Comparison of ENCODE assay signal across 21 cellular contexts in genomic region chr19:718251-719024, GRCh38. TPM values are rescaled to one million over a fixed set of nuclear protein-coding genes. Genes with fewer than 3 reads are reported as not detected.
DNase-seq lines count a peak whose midpoint lies in the region; ATAC-seq, FAIRE-seq and TF ChIP-seq lines count a peak whose summit lies in the region.
"Had no signal": no experiment of that assay in that cellular context is flagged by ENCODE, and none has a peak within 500 bp of the region (broad histone marks: within the 10 kb centered on the region; RNA-seq: fewer than 3 reads in every experiment).

No MANE protein-coding gene starts in this region.

- POLR2A ChIA-PET in H1 (lab: Charles Lee; ENCODE audit: partially characterized antibody) = interaction anchor here (0.8 to 1.2 kb wide), 2 partner anchors 10 to 49 kb away, joined by 3 to 4 read pairs; no protein-coding TSS in a partner anchor

- H2BK120ac ChIP-seq in H1 (replicated peaks; ENCODE audit: low read depth, low read length) (no peak overlapping the region), mesenchymal stem cell (ENCODE audit: low read depth, low read length) (no peak overlapping the region)

- H3K36me3 ChIP-seq in NT2/D1 (ENCODE audit: insufficient read depth, insufficient read length, low read length) (peaks cover 4% of the 10 kb centered on the region), H1 (ENCODE audit: control insufficient read depth in 2 of 4, insufficient read depth in 4 of 4, low read length in 3 of 4) (no peaks in the 10 kb centered on the region), mesenchymal stem cell (ENCODE audit: control insufficient read depth in 1 of 2, insufficient read depth in 2 of 2, low read depth in 1 of 2, low read length in 2 of 2) (peaks cover 5 to 35% of the 10 kb centered on the region in 2 experiments), suprapubic skin (peaks cover 4% of the 10 kb centered on the region)

- H3K9me3 ChIP-seq in NT2/D1 (ENCODE audit: insufficient read depth, low read length) (no peaks in the 10 kb centered on the region), H1 (ENCODE audit: insufficient read depth in 2 of 2, low read depth in 1 of 2, low read length in 1 of 2) (peaks cover 4 to 6% of the 10 kb centered on the region in 2 experiments; a peak in 2 of 4 replicates), mesenchymal stem cell (ENCODE audit: control insufficient read depth, low read length) (peaks cover 6% of the 10 kb centered on the region), suprapubic skin (no peaks in the 10 kb centered on the region)
- H3K9me3 ChIP-seq: psoas muscle had no signal

- TF ChIP-seq EP300 in H1 (IDR thresholded peaks at IDR 0.05; ENCODE audit: borderline replicate concordance in 1 of 2, low read depth in 2 of 2, low read length in 2 of 2) = no peak
- TF ChIP-seq EP300 in suprapubic skin (IDR thresholded peaks at IDR 0.05) = no peak

- H3K27ac ChIP-seq in H1 (ENCODE audit: low read depth, low read length) = no peak overlapping the region
- no peak overlapping the region for H3K27ac ChIP-seq in mesenchymal stem cell (ENCODE audit: low read length, poor library complexity, severe bottlenecking)
- peak overlapping the region; percentile 79 for H3K27ac ChIP-seq in suprapubic skin

- no peak overlapping the region for H3K56ac ChIP-seq in H1 (replicated peaks; ENCODE audit: insufficient read length, low read depth, low read length)

- no peak overlapping the region for H3K4ac ChIP-seq in H1 (replicated peaks; ENCODE audit: insufficient read length, low read depth, low read length)
- H3K4ac ChIP-seq in mesenchymal stem cell (ENCODE audit: low read depth in 1 of 2, low read length in 2 of 2) = no peak overlapping the region

- no peak for FAIRE-seq in H1 (lab: Jason Lieb, UNC)
- FAIRE-seq: bronchial epithelial cell, GM18507, RCC 7860 had no signal

- H2AFZ ChIP-seq in H1 (ENCODE audit: low read length) (no peak overlapping the region), mesenchymal stem cell (ENCODE audit: low read depth, low read length) (no peak overlapping the region)

- no peak overlapping the region for H3K23ac ChIP-seq in H1 (ENCODE audit: insufficient read length)
- no peak overlapping the region for H3K23ac ChIP-seq in mesenchymal stem cell (ENCODE audit: low read length in 2 of 2)

- H3K23me2 ChIP-seq in H1 (ENCODE audit: low read depth, low read length) = no peaks in the 10 kb centered on the region

- H3K79me2 ChIP-seq in H1 (ENCODE audit: control insufficient read depth in 1 of 2, insufficient read depth in 2 of 2, low read length in 2 of 2) = no peaks in the 10 kb centered on the region

- no peak overlapping the region for H3K4me3 Mint-ChIP-seq in stimulated activated naive CD8-positive, alpha-beta T cell treated with anti-CD3 and anti-CD28 coated beads, Interleukin-15, amount 100 ng/mL, for 72 hours
- H3K4me3 Mint-ChIP-seq in activated T-cell treated with anti-CD3 and anti-CD28 coated beads, Interleukin-2, amount 50 U/mL, for 72 hours = no peak overlapping the region
- H3K4me3 Mint-ChIP-seq: activated CD8-positive, alpha-beta T cell treated with anti-CD3 and anti-CD28 coated beads for 36 hours had no signal

- H3K18ac ChIP-seq in H1 (ENCODE audit: extremely low read depth, low read length) (0 out of 2 replicates have a peak overlapping the region, but pooled peaks have one; percentile 32), mesenchymal stem cell (ENCODE audit: low read depth in 1 of 2, low read length in 2 of 2) (no peak overlapping the region)

- TF ChIP-seq CTCF in H1 (IDR thresholded peaks at IDR 0.05; ENCODE audit: control extremely low read depth in 1 of 3, insufficient read depth in 1 of 3, low read depth in 1 of 3, low read length in 3 of 3) = no peak
- TF ChIP-seq CTCF in suprapubic skin (IDR thresholded peaks at IDR 0.05) = no peak

- H3K4me2 ChIP-seq in H1 (ENCODE audit: insufficient read depth in 1 of 2, low read depth in 2 of 2, low read length in 2 of 2) (no peak overlapping the region), mesenchymal stem cell (ENCODE audit: low read length, poor library complexity, severe bottlenecking) (no peak overlapping the region)

- peaks cover 0 to 3% of the 10 kb centered on the region in 2 experiments for H4K20me1 ChIP-seq in H1 (replicated peaks in 1 of 2; ENCODE audit: control insufficient read depth in 1 of 2, insufficient read depth in 2 of 2, low read length in 2 of 2)

- H3K9ac ChIP-seq in NT2/D1 (ENCODE audit: insufficient read length, low read depth) (peak overlapping the region; percentile 36), H1 (replicated peaks in 1 of 4; ENCODE audit: extremely low read depth in 1 of 4, low read depth in 3 of 4, low read length in 3 of 4) (no peak overlapping the region), mesenchymal stem cell (ENCODE audit: low read length) (peak overlapping the region; percentile 43)

- no peak overlapping the region for H3K27ac Mint-ChIP-seq in stimulated activated naive CD8-positive, alpha-beta T cell treated with anti-CD3 and anti-CD28 coated beads, Interleukin-15, amount 100 ng/mL, for 72 hours
- H3K27ac Mint-ChIP-seq in activated T-cell treated with anti-CD3 and anti-CD28 coated beads, Interleukin-2, amount 50 U/mL, for 72 hours = no peak overlapping the region
- H3K27ac Mint-ChIP-seq: activated CD8-positive, alpha-beta T cell treated with anti-CD3 and anti-CD28 coated beads for 36 hours had no signal

- H4K5ac ChIP-seq in H1 (ENCODE audit: insufficient read length, low read depth, low read length) = no peak overlapping the region

- 76% methylated on average over 22 of the region's 27 CpGs; no CpG with 5 or more reads in 1 of the 2 experiments for WGBS in H1 (ENCODE audit: extremely low coverage in 1 of 2, insufficient coverage in 1 of 2, insufficient read length in 1 of 2, insufficient replicate concordance in 2 of 2, low coverage in 1 of 2, low lambda C conversion rate in 2 of 2, missing lambda C conversion rate in 1 of 2), 2 experiments
- WGBS in mesenchymal stem cell = 75% methylated on average over 27 of the region's 27 CpGs
- WGBS in suprapubic skin = 68% methylated on average over 11 of the region's 27 CpGs

- H3K79me1 ChIP-seq in H1 (ENCODE audit: low read depth, low read length) (no peaks in the 10 kb centered on the region; the same call in none of the 2 replicates), mesenchymal stem cell (replicated peaks; ENCODE audit: low read length, poor library complexity, severe bottlenecking) (peaks cover 31% of the 10 kb centered on the region)

- H4K91ac ChIP-seq in H1 (replicated peaks; ENCODE audit: insufficient read length, low read length) (peak overlapping the region; percentile 25), mesenchymal stem cell (ENCODE audit: low read length) (no peak overlapping the region)

- H3K4me1 ChIP-seq in NT2/D1 (ENCODE audit: insufficient read depth, insufficient read length) = peaks cover 17% of the 10 kb centered on the region
- peaks cover 0 to 8% (median 5%) of the 10 kb centered on the region in 4 experiments; a peak in 4 of 7 replicates for H3K4me1 ChIP-seq in H1 (replicated peaks in 1 of 4; ENCODE audit: control insufficient read depth in 3 of 4, insufficient read depth in 4 of 4, low read length in 3 of 4)
- H3K4me1 ChIP-seq in mesenchymal stem cell (ENCODE audit: control insufficient read depth, insufficient read depth, low read depth, low read length) = peaks cover 26% of the 10 kb centered on the region
- H3K4me1 ChIP-seq in suprapubic skin = peaks cover 27% of the 10 kb centered on the region
- H3K4me1 ChIP-seq: psoas muscle had no signal

- H2AK5ac ChIP-seq in H1 (ENCODE audit: low read depth, low read length) (no peak overlapping the region; the same call in 1 of the 2 replicates), mesenchymal stem cell (ENCODE audit: low read length, severe bottlenecking) (no peak overlapping the region)

- no peak overlapping the region for H2BK15ac ChIP-seq in H1 (ENCODE audit: low read length)
- H2BK15ac ChIP-seq in mesenchymal stem cell (ENCODE audit: low read depth, poor library complexity, severe bottlenecking) = no peak overlapping the region

- H3K27me3 ChIP-seq in NT2/D1 (ENCODE audit: insufficient read depth, insufficient read length) (no peaks in the 10 kb centered on the region), H1 (replicated peaks in 1 of 4; ENCODE audit: control insufficient read depth in 3 of 4, extremely low read depth in 1 of 4, insufficient read depth in 3 of 4, low read length in 3 of 4) (peaks cover 0 to 2% (median 0%) of the 10 kb centered on the region in 4 experiments; a peak in 2 of 7 replicates), mesenchymal stem cell (ENCODE audit: control insufficient read depth in 1 of 2, insufficient read depth in 1 of 2, low read length in 2 of 2) (no peaks in the 10 kb centered on the region), suprapubic skin (peaks cover 5% of the 10 kb centered on the region)

- H4K8ac ChIP-seq in H1 (ENCODE audit: extremely low read depth, insufficient read depth, low read length) (peak overlapping the region; percentile 29; the same call in 1 of the 2 replicates), mesenchymal stem cell (ENCODE audit: low read length) (no peak overlapping the region)

- no peak for ATAC-seq in stimulated activated naive CD8-positive, alpha-beta T cell treated with anti-CD3 and anti-CD28 coated beads, Interleukin-15, amount 100 ng/mL, for 72 hours
- ATAC-seq in activated T-cell treated with anti-CD3 and anti-CD28 coated beads, Interleukin-2, amount 50 U/mL, for 72 hours (replicated peaks in 1 of 2) = no peak
- ATAC-seq: activated CD8-positive, alpha-beta T cell treated with anti-CD3 and anti-CD28 coated beads for 36 hours had no signal

- H3K4me1 Mint-ChIP-seq in stimulated activated naive CD8-positive, alpha-beta T cell treated with anti-CD3 and anti-CD28 coated beads, Interleukin-15, amount 100 ng/mL, for 72 hours = no peaks in the 10 kb centered on the region
- no peaks in the 10 kb centered on the region for H3K4me1 Mint-ChIP-seq in activated T-cell treated with anti-CD3 and anti-CD28 coated beads, Interleukin-2, amount 50 U/mL, for 72 hours (ENCODE audit: low read depth)

- H3K9me3 Mint-ChIP-seq in stimulated activated naive CD8-positive, alpha-beta T cell treated with anti-CD3 and anti-CD28 coated beads, Interleukin-15, amount 100 ng/mL, for 72 hours = peaks cover 7 to 10% of the 10 kb centered on the region in 2 donors
- H3K9me3 Mint-ChIP-seq in activated T-cell treated with anti-CD3 and anti-CD28 coated beads, Interleukin-2, amount 50 U/mL, for 72 hours = peaks cover 4% of the 10 kb centered on the region in 2 donors

- H3K27me3 Mint-ChIP-seq in stimulated activated naive CD8-positive, alpha-beta T cell treated with anti-CD3 and anti-CD28 coated beads, Interleukin-15, amount 100 ng/mL, for 72 hours = peaks cover 61% of the 10 kb centered on the region
- H3K27me3 Mint-ChIP-seq in activated T-cell treated with anti-CD3 and anti-CD28 coated beads, Interleukin-2, amount 50 U/mL, for 72 hours (ENCODE audit: low read depth) = peaks cover 13% of the 10 kb centered on the region

- H2BK12ac ChIP-seq in H1 (ENCODE audit: low read depth, low read length) (0 out of 2 replicates have a peak overlapping the region, but pooled peaks have one; percentile 14), mesenchymal stem cell (ENCODE audit: low read length in 2 of 2) (no peak overlapping the region)

- CTCF ChIA-PET in H1 (lab: Charles Lee; ENCODE audit: partially characterized antibody) = interaction anchor here (0.9 to 1.5 kb wide), 3 partner anchors 11 to 200 kb away, joined by 3 to 4 read pairs (median 4); no protein-coding TSS in a partner anchor

- H3K36me3 Mint-ChIP-seq in activated T-cell treated with anti-CD3 and anti-CD28 coated beads, Interleukin-2, amount 50 U/mL, for 72 hours (ENCODE audit: insufficient read depth in 2 of 2) = peaks cover 0 to 4% of the 10 kb centered on the region in 2 donors

- H2BK5ac ChIP-seq in H1 (ENCODE audit: low read depth, low read length) (peak overlapping the region; percentile 63; the same call in 1 of the 2 replicates), mesenchymal stem cell (ENCODE audit: low read depth, low read length, poor library complexity, severe bottlenecking) (no peak overlapping the region)

- no peak overlapping the region for H2BK20ac ChIP-seq in H1 (ENCODE audit: low read length)

- H3K14ac ChIP-seq in H1 (ENCODE audit: insufficient read length) (no peak overlapping the region), mesenchymal stem cell (ENCODE audit: low read length in 2 of 2) (no peak overlapping the region)

- no peak for TF ChIP-seq POLR2A in H1 (IDR thresholded peaks at IDR 0.05; ENCODE audit: control extremely low read depth in 1 of 2, low read depth in 2 of 2, low read length in 2 of 2)
- no peak for TF ChIP-seq POLR2A in suprapubic skin (IDR thresholded peaks at IDR 0.05)

- no peak overlapping the region for H3K4me3 ChIP-seq in NT2/D1 (ENCODE audit: insufficient read length, low read depth)
- H3K4me3 ChIP-seq in H1 (ENCODE audit: extremely low read depth in 1 of 4, insufficient read depth in 2 of 4, low read depth in 3 of 4, low read length in 4 of 4) = no peak overlapping the region; a peak in 2 of 8 replicates
- no peak overlapping the region for H3K4me3 ChIP-seq in mesenchymal stem cell (ENCODE audit: insufficient read depth in 1 of 2, low read depth in 1 of 2, low read length in 2 of 2)
- H3K4me3 ChIP-seq in suprapubic skin = no peak overlapping the region

- no peak for TF ChIP-seq RAD21 in H1 (IDR thresholded peaks at IDR 0.05 in 1 of 2, conservative IDR thresholded peaks at IDR 0.05 in 1 of 2; ENCODE audit: low read depth in 2 of 2, low read length in 2 of 2)

- DNase-seq in NT2/D1 (ENCODE audit: low read depth, low spot score) = no peak
- peak in 1 of 2 experiments; percentile 60 for DNase-seq in H1 (ENCODE audit: low read depth in 1 of 2, low spot score in 2 of 2)
- DNase-seq in mesenchymal stem cell = no peak
- no peak for DNase-seq in suprapubic skin (ENCODE audit: low spot score in 2 of 2)
- no peak for DNase-seq in stimulated activated naive CD8-positive, alpha-beta T cell treated with anti-CD3 and anti-CD28 coated beads, Interleukin-15, amount 100 ng/mL, for 72 hours
- no peak for DNase-seq in NCI-H2227 treated with DMSO at 0.1 percent for 48 hours (lab: John Stamatoyannopoulos, UW)
- no peak for DNase-seq in activated T-cell treated with anti-CD3 and anti-CD28 coated beads, Interleukin-2, amount 50 U/mL, for 72 hours
- no peak for DNase-seq in GOT3 (lab: John Stamatoyannopoulos, UW)
- DNase-seq: activated CD8-positive, alpha-beta T cell treated with anti-CD3 and anti-CD28 coated beads for 36 hours; activated gamma-delta T cell; NCI-H1092 treated with DMSO at 0.1 percent for 48 hours; stimulated activated CD4-positive, alpha-beta T cell treated with anti-CD3 and anti-CD28 coated beads, Interleukin-4, amount 100 ng/mL, for 1 hour; stimulated activated naive CD4-positive, alpha-beta T cell had no signal

RNA-seq across cellular contexts. Expression of gene PALM, which starts 9.7 kb away (rescaled TPM):
- 16.5 TPM in 2 replicates for total RNA-seq in H1 (2021; fragmentation: NEBNext Ultra II Directional; extraction: Animal tissue kit (Norgen Biotek cat#: 25700))
- polyA plus RNA-seq in H1 (2011; rRNA removed) = 5.7 and 13.0 TPM in 2 replicates
- polyA plus RNA-seq in H1 (2011; cell fraction: cytosol; rRNA removed) = 6.8 TPM
- polyA plus RNA-seq in H1 (2011; cell fraction: nucleus; rRNA removed) = 10.6 TPM
- 10.4 to 27.0 TPM (median 21.8 TPM) in 4 replicates for polyA plus RNA-seq in H1 (2012, experiment 1 of 2)
- polyA plus RNA-seq in H1 (2012, experiment 2 of 2) = 11.9 TPM
- 12.6 TPM for polyA plus RNA-seq in H1 (2013, experiment 1 of 2)
- 14.1 TPM for polyA plus RNA-seq in H1 (2013, experiment 2 of 2)
- polyA minus RNA-seq in H1 (2011; rRNA and poly(A)+ RNA removed) = 1.7 and 1.8 TPM in 2 replicates
- 5.1 TPM for polyA minus RNA-seq in H1 (2011; cell fraction: cytosol; rRNA and poly(A)+ RNA removed)
- polyA minus RNA-seq in H1 (2011; cell fraction: nucleus; rRNA and poly(A)+ RNA removed) = 6.4 TPM
- polyA plus RNA-seq in mesenchymal stem cell (2013, experiment 1 of 2) = 14.3 TPM
- polyA plus RNA-seq in mesenchymal stem cell (2013, experiment 2 of 2) = 15.1 TPM
- total RNA-seq in suprapubic skin = 10 to 100 TPM; 19.4 to 45.4 (median 24.2) TPM
- 1 to 10 TPM in 1 of 2 donors, under 1 TPM in 1; 0.72 to 2.0 TPM for total RNA-seq in activated T-cell treated with anti-CD3 and anti-CD28 coated beads, Interleukin-2, amount 50 U/mL, for 72 hours
- total RNA-seq: mononuclear cell had no signal
- polyA plus RNA-seq: CD14-positive monocyte had no signal

RNA-seq across cellular contexts. Expression of gene PRSS57, which starts 23.2 kb away (rescaled TPM):
- not detected in 2 replicates for total RNA-seq in H1 (2021; fragmentation: NEBNext Ultra II Directional; extraction: Animal tissue kit (Norgen Biotek cat#: 25700))
- 0.09 TPM in 1 of 2 replicates, not detected in the other for polyA plus RNA-seq in H1 (2011; rRNA removed)
- 0.18 TPM for polyA plus RNA-seq in H1 (2011; cell fraction: cytosol; rRNA removed)
- polyA plus RNA-seq in H1 (2011; cell fraction: nucleus; rRNA removed) = not detected
- polyA plus RNA-seq in H1 (2012, experiment 1 of 2) = not detected in 4 replicates
- not detected for polyA plus RNA-seq in H1 (2012, experiment 2 of 2)
- 0.04 TPM for polyA plus RNA-seq in H1 (2013, experiment 1 of 2)
- polyA plus RNA-seq in H1 (2013, experiment 2 of 2) = 0.07 TPM
- 0.22 TPM in 1 of 2 replicates, not detected in the other for polyA minus RNA-seq in H1 (2011; rRNA and poly(A)+ RNA removed)
- not detected for polyA minus RNA-seq in H1 (2011; cell fraction: cytosol; rRNA and poly(A)+ RNA removed)
- polyA minus RNA-seq in H1 (2011; cell fraction: nucleus; rRNA and poly(A)+ RNA removed) = not detected
- not detected for polyA plus RNA-seq in mesenchymal stem cell (2013, experiment 1 of 2)
- 0.04 TPM for polyA plus RNA-seq in mesenchymal stem cell (2013, experiment 2 of 2)
- total RNA-seq in suprapubic skin = not detected
- total RNA-seq in activated T-cell treated with anti-CD3 and anti-CD28 coated beads, Interleukin-2, amount 50 U/mL, for 72 hours = under 1 TPM in 1 of 2 donors, not detected in 1; 0.22 TPM
- total RNA-seq: activated CD8-positive, alpha-beta T cell treated with anti-CD3 and anti-CD28 coated beads for 36 hours; bronchial epithelial cell; G401; NCI-H460 had no signal

RNA-seq across cellular contexts. Expression of gene MISP, which starts 32.5 kb away (rescaled TPM):
- total RNA-seq in H1 (2021; fragmentation: NEBNext Ultra II Directional; extraction: Animal tissue kit (Norgen Biotek cat#: 25700)) = 0.43 and 0.54 TPM in 2 replicates
- 0.45 and 0.52 TPM in 2 replicates for polyA plus RNA-seq in H1 (2011; rRNA removed)
- polyA plus RNA-seq in H1 (2011; cell fraction: cytosol; rRNA removed) = 0.45 TPM
- polyA plus RNA-seq in H1 (2011; cell fraction: nucleus; rRNA removed) = 0.77 TPM
- 0.35 to 0.93 TPM (median 0.72 TPM) in 4 replicates for polyA plus RNA-seq in H1 (2012, experiment 1 of 2)
- 0.84 TPM for polyA plus RNA-seq in H1 (2012, experiment 2 of 2)
- 0.26 TPM for polyA plus RNA-seq in H1 (2013, experiment 1 of 2)
- polyA plus RNA-seq in H1 (2013, experiment 2 of 2) = 0.39 TPM
- polyA minus RNA-seq in H1 (2011; rRNA and poly(A)+ RNA removed) = 0.41 and 0.46 TPM in 2 replicates
- 1.2 TPM for polyA minus RNA-seq in H1 (2011; cell fraction: cytosol; rRNA and poly(A)+ RNA removed)
- polyA minus RNA-seq in H1 (2011; cell fraction: nucleus; rRNA and poly(A)+ RNA removed) = 0.60 TPM
- polyA plus RNA-seq in mesenchymal stem cell (2013, experiment 1 of 2) = 0.06 TPM
- 0.01 TPM for polyA plus RNA-seq in mesenchymal stem cell (2013, experiment 2 of 2)
- 1 to 10 TPM in 2 of 4 donors, under 1 TPM in 1, not detected in 1; 0.60 to 6.5 (median 2.0) TPM for total RNA-seq in suprapubic skin
- not detected for total RNA-seq in activated T-cell treated with anti-CD3 and anti-CD28 coated beads, Interleukin-2, amount 50 U/mL, for 72 hours
- total RNA-seq: activated CD8-positive, alpha-beta T cell treated with anti-CD3 and anti-CD28 coated beads for 36 hours; mononuclear cell had no signal
- polyA plus RNA-seq: CD14-positive monocyte had no signal

RNA-seq across cellular contexts. Expression of gene FSTL3, which starts 42.2 kb away (rescaled TPM):
- 7.5 and 8.1 TPM in 2 replicates for total RNA-seq in H1 (2021; fragmentation: NEBNext Ultra II Directional; extraction: Animal tissue kit (Norgen Biotek cat#: 25700))
- polyA plus RNA-seq in H1 (2011; rRNA removed) = 11.8 and 18.4 TPM in 2 replicates
- polyA plus RNA-seq in H1 (2011; cell fraction: cytosol; rRNA removed) = 15.2 TPM
- polyA plus RNA-seq in H1 (2011; cell fraction: nucleus; rRNA removed) = 40.2 TPM
- polyA plus RNA-seq in H1 (2012, experiment 1 of 2) = 4.8 to 11.0 TPM (median 9.1 TPM) in 4 replicates
- polyA plus RNA-seq in H1 (2012, experiment 2 of 2) = 6.6 TPM
- polyA plus RNA-seq in H1 (2013, experiment 1 of 2) = 5.0 TPM
- polyA plus RNA-seq in H1 (2013, experiment 2 of 2) = 4.6 TPM
- 1.9 and 2.3 TPM in 2 replicates for polyA minus RNA-seq in H1 (2011; rRNA and poly(A)+ RNA removed)
- polyA minus RNA-seq in H1 (2011; cell fraction: cytosol; rRNA and poly(A)+ RNA removed) = 7.6 TPM
- 7.0 TPM for polyA minus RNA-seq in H1 (2011; cell fraction: nucleus; rRNA and poly(A)+ RNA removed)
- polyA plus RNA-seq in mesenchymal stem cell (2013, experiment 1 of 2) = 33.8 TPM
- 36.5 TPM for polyA plus RNA-seq in mesenchymal stem cell (2013, experiment 2 of 2)
- 10 to 100 TPM; 19.6 to 61.4 (median 59.0) TPM for total RNA-seq in suprapubic skin
- total RNA-seq in activated T-cell treated with anti-CD3 and anti-CD28 coated beads, Interleukin-2, amount 50 U/mL, for 72 hours = 10 to 100 TPM; 10.0 to 11.4 TPM

RNA-seq across cellular contexts. Expression of gene RNF126, which starts 55.4 kb away (rescaled TPM):
- 64.7 and 68.0 TPM in 2 replicates for total RNA-seq in H1 (2021; fragmentation: NEBNext Ultra II Directional; extraction: Animal tissue kit (Norgen Biotek cat#: 25700))
- polyA plus RNA-seq in H1 (2011; rRNA removed) = 21.8 and 56.5 TPM in 2 replicates
- polyA plus RNA-seq in H1 (2011; cell fraction: cytosol; rRNA removed) = 41.8 TPM
- 90.9 TPM for polyA plus RNA-seq in H1 (2011; cell fraction: nucleus; rRNA removed)
- polyA plus RNA-seq in H1 (2012, experiment 1 of 2) = 43.7 to 67.7 TPM (median 63.8 TPM) in 4 replicates
- polyA plus RNA-seq in H1 (2012, experiment 2 of 2) = 52.5 TPM
- 85.5 TPM for polyA plus RNA-seq in H1 (2013, experiment 1 of 2)
- 80.6 TPM for polyA plus RNA-seq in H1 (2013, experiment 2 of 2)
- 5.7 and 7.1 TPM in 2 replicates for polyA minus RNA-seq in H1 (2011; rRNA and poly(A)+ RNA removed)
- 31.9 TPM for polyA minus RNA-seq in H1 (2011; cell fraction: cytosol; rRNA and poly(A)+ RNA removed)
- 33.1 TPM for polyA minus RNA-seq in H1 (2011; cell fraction: nucleus; rRNA and poly(A)+ RNA removed)
- 41.9 TPM for polyA plus RNA-seq in mesenchymal stem cell (2013, experiment 1 of 2)
- 43.6 TPM for polyA plus RNA-seq in mesenchymal stem cell (2013, experiment 2 of 2)
- total RNA-seq in suprapubic skin = 100 to 1,000 TPM in 3 of 4 donors, 10 to 100 TPM in 1; 96.0 to 118 (median 106) TPM
- total RNA-seq in activated T-cell treated with anti-CD3 and anti-CD28 coated beads, Interleukin-2, amount 50 U/mL, for 72 hours = 10 to 100 TPM; 72.8 to 91.8 TPM

Comparison
In these comparisons a context has a peak if more than half of its experiments do, and no peak if none do; other contexts are left out.
1. H3K9ac ChIP-seq: peak in NT2/D1 (single experiment) and mesenchymal stem cell (single experiment); none in H1 (0 of 4).